Comparison of ENCODE assay signal across 13 cellular contexts in genomic region chr2:61566566-61566965, GRCh38. TPM values are rescaled to one million over a fixed set of nuclear protein-coding genes. Genes with fewer than 3 reads are reported as not detected.
DNase-seq lines count a peak whose midpoint lies in the region; ATAC-seq and TF ChIP-seq lines count a peak whose summit lies in the region.
"Had no signal": no experiment of that assay in that cellular context is flagged by ENCODE, and none has a peak within 500 bp of the region (broad histone marks: within the 10 kb centered on the region; RNA-seq: fewer than 3 reads in every experiment).

No MANE protein-coding gene starts in this region.

- H2AFZ ChIP-seq in PC-3 (ENCODE audit: low read length): no peak overlapping the region
- H2AFZ ChIP-seq: GM23338 had no signal

- TF ChIP-seq CTCF in PC-3 (conservative IDR thresholded peaks at IDR 0.05; ENCODE audit: low read depth, low read length): no peak
- TF ChIP-seq CTCF in fibroblast of mammary gland (conservative IDR thresholded peaks at IDR 0.05; ENCODE audit: control insufficient read depth, insufficient read depth, low read depth, low read length): no peak
- TF ChIP-seq CTCF in testis (IDR thresholded peaks at IDR 0.05): no peak

- ATAC-seq in PC-3 (no peak), GM19467 (IDR thresholded peaks at IDR 0.05; ENCODE audit: unreplicated experiment) (no peak)
- ATAC-seq: GM23338 had no signal

- intact Hi-C loops in PC-3 (cut with micrococcal nuclease): no loop called here
- intact Hi-C loops in testis (cut with DNase I; ENCODE audit: low total_unique reads): no loop called here
- intact Hi-C loops in head of caudate nucleus (cut with DNase I): no loop called here

- no peak overlapping the region for H3K27ac ChIP-seq in PC-3 (ENCODE audit: low read length)
- H3K27ac ChIP-seq in testis: no peak overlapping the region
- H3K27ac ChIP-seq: BLaER1 had no signal

- no peaks in the 10 kb centered on the region for H3K9me2 ChIP-seq in PC-3 (replicated peaks; ENCODE audit: low read length)

- POLR2A ChIA-PET in PC-3 (lab: Charles Lee; ENCODE audit: unreplicated experiment): no interaction called here

- 90 to 94% methylated on average over 7 of the region's 7 CpGs for WGBS in testis, 2 donors

- H3K4me3 ChIP-seq in PC-3 (ENCODE audit: low read length) (no peak overlapping the region), fibroblast of mammary gland (ENCODE audit: control insufficient read depth, low read depth, low read length) (no peak overlapping the region), testis (no peak overlapping the region)
- H3K4me3 ChIP-seq: BLaER1, GM12878, GM23338 had no signal

- no peak overlapping the region for H3K9ac ChIP-seq in PC-3 (ENCODE audit: low read length)
- H3K9ac ChIP-seq: BLaER1 had no signal

- H3K36me3 ChIP-seq in PC-3 (ENCODE audit: low read depth, low read length) (no peaks in the 10 kb centered on the region), testis (ENCODE audit: low read depth, missing control alignments) (no peaks in the 10 kb centered on the region)
- H3K36me3 ChIP-seq: BLaER1 had no signal

- H3F3A ChIP-seq in PC-3 (ENCODE audit: low read length, unreplicated experiment): no peaks in the 10 kb centered on the region

- H3K4me1 ChIP-seq in PC-3 (ENCODE audit: insufficient read depth, low read length) (no peaks in the 10 kb centered on the region), testis (no peaks in the 10 kb centered on the region)
- H3K4me1 ChIP-seq: BLaER1 had no signal

- no peak for TF ChIP-seq POLR2A in testis (IDR thresholded peaks at IDR 0.05)

- no peaks in the 10 kb centered on the region for H3K79me2 ChIP-seq in PC-3 (ENCODE audit: low read length)

- BruUV-seq in PC-3 (replicated peaks; lab: Mats Ljungman, UMichigan): no TSS peak

- CTCF ChIA-PET in PC-3 (lab: Charles Lee): no interaction called here

- H4K20me1 ChIP-seq in PC-3 (ENCODE audit: low read length): no peaks in the 10 kb centered on the region
- H4K20me1 ChIP-seq: BLaER1 had no signal

- H3K9me3 ChIP-seq in PC-3 (ENCODE audit: low read length) (no peaks in the 10 kb centered on the region), testis (no peaks in the 10 kb centered on the region)
- H3K9me3 ChIP-seq: BLaER1 had no signal

- H3K27me3 ChIP-seq in PC-3 (ENCODE audit: low read length) (no peaks in the 10 kb centered on the region), testis (no peaks in the 10 kb centered on the region)
- H3K27me3 ChIP-seq: BLaER1 had no signal

- DNase-seq in PC-3 (peak; percentile 5), dermis microvascular lymphatic vessel endothelial cell (ENCODE audit: low read depth in 2 of 2) (peak; percentile 15 to 47), fibroblast of mammary gland (ENCODE audit: low read depth) (peak; percentile 7), testis (no peak), head of caudate nucleus (no peak), retina (no peak)
- DNase-seq: 8988T; CD4-positive, alpha-beta memory T cell; DND-41 had no signal

- H3K4me2 ChIP-seq in PC-3 (ENCODE audit: low read length): no peak overlapping the region
- H3K4me2 ChIP-seq: BLaER1, GM23338 had no signal

RNA-seq across cellular contexts. Expression of gene XPO1, which starts 28.4 kb away (rescaled TPM):
- total RNA-seq in PC-3 (2014; rRNA removed) (138 and 170 TPM in 2 replicates), dermis microvascular lymphatic vessel endothelial cell (139 and 189 TPM in 2 replicates), testis (100 to 1,000 TPM; 236 to 239 TPM)
- 108 TPM for polyA plus RNA-seq in testis (ENCODE audit: insufficient read depth, low read depth, low replicate concordance)

Comparison
In these comparisons a context has a peak if more than half of its experiments do, and no peak if none do; other contexts are left out.
1. DNase-seq: peak in PC-3 (single experiment), dermis microvascular lymphatic vessel endothelial cell (2 of 2) and fibroblast of mammary gland (single experiment); none in testis (single experiment), head of caudate nucleus (0 of 42) and retina (single experiment).